Comparison of ENCODE assay signal across 12 cellular contexts in the genomic region with DNA sequence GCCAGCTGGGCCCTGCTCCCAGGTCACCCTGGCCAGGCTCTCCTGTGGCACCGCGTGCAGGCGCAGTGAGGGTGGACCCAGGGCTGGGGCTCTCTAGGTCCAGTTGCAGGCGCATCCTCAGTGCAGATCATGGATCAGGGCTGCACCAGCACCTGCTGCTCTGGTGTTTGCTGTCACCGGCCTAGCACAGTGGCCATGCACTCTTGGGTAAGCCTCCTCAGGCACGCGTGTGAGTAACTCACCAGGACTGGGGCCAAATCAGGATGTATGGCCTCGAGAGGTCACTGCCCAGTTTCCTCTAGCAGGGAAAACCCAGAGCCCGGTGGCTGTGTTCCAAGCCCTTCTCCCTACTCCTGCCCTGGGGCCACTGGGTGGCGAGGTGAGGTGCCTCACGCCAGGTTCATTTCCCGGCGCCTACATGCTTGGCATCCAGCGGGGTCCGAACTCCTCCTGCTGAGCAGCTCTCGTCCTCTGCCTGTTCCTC. TPM values are rescaled to one million over a fixed set of nuclear protein-coding genes. Genes with fewer than 3 reads are reported as not detected.
DNase-seq lines count a peak whose midpoint lies in the region; ATAC-seq and TF ChIP-seq lines count a peak whose summit lies in the region.
"Had no signal": no experiment of that assay in that cellular context is flagged by ENCODE, and none has a peak within 500 bp of the region (broad histone marks: within the 10 kb centered on the region; RNA-seq: fewer than 3 reads in every experiment).

No MANE protein-coding gene starts in this region.

- TF ChIP-seq POLR2A in ovary (IDR thresholded peaks at IDR 0.05), result no peak

- no peaks in the 10 kb centered on the region for H3K36me3 Mint-ChIP-seq in HFFc6 (ENCODE audit: low read depth)
- H3K36me3 Mint-ChIP-seq: CD8-positive, alpha-beta T cell; naive thymus-derived CD8-positive, alpha-beta T cell had no signal

- H3K4me1 Mint-ChIP-seq in HFFc6 (ENCODE audit: low read depth), result 0 out of 2 replicates have a peak, but pooled peaks cover 7% of the 10 kb centered on the region

- intact Hi-C loops in ovary (cut with DNase I), result no loop called here

- WGBS in ovary, 3 donors, result 66 to 82% (median 79%) methylated on average over 16 of the region's 16 CpGs

- H3K27me3 ChIP-seq in ovary, result no peaks in the 10 kb centered on the region

- H3K27me3 Mint-ChIP-seq in HFFc6 (ENCODE audit: insufficient read depth), result peaks cover 31% of the 10 kb centered on the region

- DNase-seq in HFFc6, result peak; percentile 38
- peak; percentile 14 for DNase-seq in RPMI8226
- DNase-seq in glomerular endothelial cell (ENCODE audit: extremely low read depth, low read depth, low spot score), result peak; percentile 62
- DNase-seq in ovary, result peak in 4 of 5 donors; percentile 8 to 42 (median 26)
- DNase-seq in inferior parietal cortex (ENCODE audit: extremely low spot score), result no peak
- DNase-seq: activated CD8-positive, alpha-beta T cell treated with anti-CD3 and anti-CD28 coated beads for 36 hours; foreskin melanocyte had no signal

- no peak overlapping the region for H3K4me3 ChIP-seq in ovary

- H3K36me3 ChIP-seq in ovary, result no peaks in the 10 kb centered on the region

- no peaks in the 10 kb centered on the region for H3K9me3 ChIP-seq in ovary

- no peak overlapping the region for H3K4me3 Mint-ChIP-seq in HFFc6
- H3K4me3 Mint-ChIP-seq: activated CD8-positive, alpha-beta T cell treated with anti-CD3 and anti-CD28 coated beads for 36 hours; CD8-positive, alpha-beta T cell; naive thymus-derived CD8-positive, alpha-beta T cell had no signal

- no peak for TF ChIP-seq EP300 in ovary (IDR thresholded peaks at IDR 0.05)

- H3K9me3 Mint-ChIP-seq in HFFc6, result no peaks in the 10 kb centered on the region
- H3K9me3 Mint-ChIP-seq: activated CD8-positive, alpha-beta T cell treated with anti-CD3 and anti-CD28 coated beads for 36 hours; CD8-positive, alpha-beta T cell; naive thymus-derived CD8-positive, alpha-beta T cell had no signal

- TF ChIP-seq CTCF in HFFc6 (IDR thresholded peaks at IDR 0.05) (no peak), ovary (IDR thresholded peaks at IDR 0.05) (no peak)

- H3K4me1 ChIP-seq in ovary (ENCODE audit: insufficient read depth), result no peaks in the 10 kb centered on the region

- ATAC-seq in HG03039 (IDR thresholded peaks at IDR 0.05; ENCODE audit: unreplicated experiment) (no peak), GM18867 (IDR thresholded peaks at IDR 0.05; ENCODE audit: unreplicated experiment) (no peak), HG02610 (IDR thresholded peaks at IDR 0.05; ENCODE audit: unreplicated experiment) (no peak)
- ATAC-seq: activated CD8-positive, alpha-beta T cell treated with anti-CD3 and anti-CD28 coated beads for 36 hours; CD8-positive, alpha-beta T cell; naive thymus-derived CD8-positive, alpha-beta T cell had no signal

- H3K27ac Mint-ChIP-seq in HFFc6, result no peak overlapping the region
- H3K27ac Mint-ChIP-seq: activated CD8-positive, alpha-beta T cell treated with anti-CD3 and anti-CD28 coated beads for 36 hours; CD8-positive, alpha-beta T cell; naive thymus-derived CD8-positive, alpha-beta T cell had no signal

- H3K27ac ChIP-seq in ovary, result no peak overlapping the region

RNA-seq across cellular contexts. Expression of gene SLC41A3, which starts 45.5 kb away (rescaled TPM):
- 10 to 100 TPM; 41.6 to 54.8 (median 44.7) TPM for total RNA-seq in HFFc6 (2021; fragmentation: NEBNext Ultra II Directional; extraction: Animal tissue kit (Norgen Biotek cat#: 25700))
- total RNA-seq in glomerular endothelial cell (44.7 and 45.7 TPM in 2 replicates), ovary (100 to 1,000 TPM in 1 of 7 donors, 10 to 100 TPM in 6; 58.1 to 107 (median 85.9) TPM)
- 10 to 100 TPM; 58.5 to 70.6 TPM for polyA plus RNA-seq in ovary

RNA-seq across cellular contexts. Expression of gene ALDH1L1, which starts 50.9 kb away (rescaled TPM):
- total RNA-seq in HFFc6 (2021; fragmentation: NEBNext Ultra II Directional; extraction: Animal tissue kit (Norgen Biotek cat#: 25700)), result under 1 TPM in 1 of 6 experiments, not detected in 5; 0.05 TPM
- total RNA-seq in glomerular endothelial cell (not detected in 2 replicates), ovary (10 to 100 TPM; 24.6 to 85.5 (median 48.8) TPM)
- polyA plus RNA-seq in ovary, result 10 to 100 TPM in 1 of 2 donors, 1 to 10 TPM in 1; 8.3 to 45.1 TPM
- total RNA-seq: activated CD8-positive, alpha-beta T cell treated with anti-CD3 and anti-CD28 coated beads for 36 hours; CD8-positive, alpha-beta T cell; naive thymus-derived CD8-positive, alpha-beta T cell had no signal
- polyA plus RNA-seq: naive thymus-derived CD8-positive, alpha-beta T cell had no signal

Comparison
In these comparisons a context has a peak if more than half of its experiments do, and no peak if none do; other contexts are left out.
1. RNA of gene ALDH1L1, which starts 50.9 kb away (total RNA-seq): 24.6 to 85.5 TPM in ovary; 0.05 TPM in HFFc6 and not detected in glomerular endothelial cell; every median in the first group is over 10 times any median in the second.